12 cellular contexts compared by ENCODE assay signal in the genomic region with DNA sequence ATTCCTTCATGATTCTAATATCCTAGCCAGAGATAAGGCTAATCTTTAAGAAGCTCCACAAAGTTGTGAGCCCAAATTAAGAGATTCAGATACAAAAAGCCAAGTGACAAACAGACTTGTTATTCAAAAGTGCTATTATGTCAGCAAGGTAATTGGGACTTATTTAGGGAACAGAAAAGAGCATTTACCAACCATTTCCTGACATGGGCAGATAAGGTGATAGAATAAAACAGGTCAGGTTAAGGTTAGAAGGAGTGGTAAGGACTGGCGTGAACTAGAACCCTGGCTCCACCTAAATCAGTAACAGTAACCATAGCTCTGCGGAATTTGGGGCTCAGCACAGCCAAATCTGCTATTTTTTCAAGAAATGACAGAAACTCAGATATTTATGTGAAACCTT. TPM values are rescaled to one million over a fixed set of nuclear protein-coding genes. Genes with fewer than 3 reads are reported as not detected.
DNase-seq lines count a peak whose midpoint lies in the region; ATAC-seq, FAIRE-seq and TF ChIP-seq lines count a peak whose summit lies in the region.
"Had no signal": no experiment of that assay in that cellular context is flagged by ENCODE, and none has a peak within 500 bp of the region (broad histone marks: within the 10 kb centered on the region; RNA-seq: fewer than 3 reads in every experiment).

No MANE protein-coding gene starts in this region.

- H3K27ac ChIP-seq in CD8-positive, alpha-beta T cell (ENCODE audit: low read depth, low read length), result no peak overlapping the region
- H3K27ac ChIP-seq in K562 (ENCODE audit: extremely low read depth, low read depth, low read length), result peak overlapping the region; percentile 28; the same call in 1 of the 3 replicates
- H3K27ac ChIP-seq in neural progenitor cell, result no peak overlapping the region
- H3K27ac ChIP-seq: suprapubic skin had no signal

- no peak overlapping the region for H3K4me2 ChIP-seq in K562 (ENCODE audit: insufficient read depth, low read length)
- H3K4me2 ChIP-seq in neural progenitor cell, result no peak overlapping the region
- H3K4me2 ChIP-seq: SK-N-SH had no signal

- no TSS peak for BruUV-seq in K562 (replicated peaks; lab: Mats Ljungman, UMichigan)

- H2AFZ ChIP-seq in K562 (ENCODE audit: low read depth, low read length) (peak overlapping the region; percentile 61), neural progenitor cell (replicated peaks) (peak overlapping the region; percentile 77)

- H3K36me3 Mint-ChIP-seq in CD8-positive, alpha-beta T cell, result no peaks in the 10 kb centered on the region
- no peaks in the 10 kb centered on the region for H3K36me3 Mint-ChIP-seq in neural progenitor cell
- H3K36me3 Mint-ChIP-seq: brain had no signal

- H4K20me1 ChIP-seq in K562 (replicated peaks; ENCODE audit: control insufficient read depth, insufficient read depth, low read length) (no peaks in the 10 kb centered on the region), neural progenitor cell (ENCODE audit: low read depth) (no peaks in the 10 kb centered on the region)

- peaks cover 63% of the 10 kb centered on the region for H3K4me1 Mint-ChIP-seq in CD8-positive, alpha-beta T cell (ENCODE audit: low read depth)
- H3K4me1 Mint-ChIP-seq in neural progenitor cell, result peaks cover 7% of the 10 kb centered on the region

- H3K79me2 ChIP-seq in K562 (ENCODE audit: control insufficient read depth, insufficient read depth, low read length) (no peaks in the 10 kb centered on the region), neural progenitor cell (ENCODE audit: low read depth) (no peaks in the 10 kb centered on the region)

- H3K27me3 ChIP-seq in CD8-positive, alpha-beta T cell (ENCODE audit: insufficient read depth, low read length), result no peaks in the 10 kb centered on the region
- H3K27me3 ChIP-seq in K562 (ENCODE audit: control insufficient read depth in 2 of 2, insufficient read depth in 2 of 2, low read length in 2 of 2) (no peaks in the 10 kb centered on the region), neural progenitor cell (no peaks in the 10 kb centered on the region)
- H3K27me3 ChIP-seq: suprapubic skin had no signal

- peak overlapping the region; percentile 84 for H3K27ac Mint-ChIP-seq in CD8-positive, alpha-beta T cell
- no peak overlapping the region for H3K27ac Mint-ChIP-seq in neural progenitor cell

- TF ChIP-seq CTCF in CD8-positive, alpha-beta T cell (IDR thresholded peaks at IDR 0.05), result no peak
- TF ChIP-seq CTCF in K562 (IDR thresholded peaks at IDR 0.05 in 2 of 3, conservative IDR thresholded peaks at IDR 0.05 in 1 of 3; ENCODE audit: insufficient read depth in 2 of 3, low read depth in 1 of 3, low read length in 3 of 3) (no peak), neural progenitor cell (IDR thresholded peaks at IDR 0.05) (no peak)

- no peaks in the 10 kb centered on the region for H3K9me3 Mint-ChIP-seq in CD8-positive, alpha-beta T cell
- no peaks in the 10 kb centered on the region for H3K9me3 Mint-ChIP-seq in neural progenitor cell
- H3K9me3 Mint-ChIP-seq: brain had no signal

- H3F3A ChIP-seq in neural progenitor cell (ENCODE audit: low read depth), result no peaks in the 10 kb centered on the region

- no peak for DNase-seq in CD8-positive, alpha-beta T cell
- DNase-seq in NCI-H146 (lab: John Stamatoyannopoulos, UW), result peak; percentile 47
- DNase-seq in K562 (ENCODE audit: extremely low read depth in 1 of 4, low spot score in 3 of 4), result peak in 2 of 4 experiments; percentile 20 to 30
- DNase-seq in neural progenitor cell (ENCODE audit: low spot score), result no peak
- no peak for DNase-seq in stimulated activated CD4-positive, alpha-beta T cell treated with anti-CD3 and anti-CD28 coated beads, Interleukin-2, amount 100 ng/mL, for 48 hours
- no peak for DNase-seq in kidney tubule cell (ENCODE audit: low spot score)
- DNase-seq: SK-N-SH, small intestine had no signal

- ATAC-seq in CD8-positive, alpha-beta T cell, result no peak
- ATAC-seq in K562, result peak; percentile 31; the same call in 2 of the 3 replicates
- no peak for ATAC-seq in HG03432 (IDR thresholded peaks at IDR 0.05; ENCODE audit: unreplicated experiment)
- ATAC-seq in GM18867 (IDR thresholded peaks at IDR 0.05; ENCODE audit: unreplicated experiment), result no peak

- no peaks in the 10 kb centered on the region for H3K9me1 ChIP-seq in K562 (ENCODE audit: control insufficient read depth, insufficient read depth, low read length)

- CTCF ChIA-PET in CD8-positive, alpha-beta T cell (lab: Charles Lee), result interaction anchor here (1.1 to 3.0 kb wide), 3 partner anchors 10 to 405 kb away, joined by 3 to 12 read pairs (median 8); partner anchors contain the start of genes ERMP1 and PLGRKT
- CTCF ChIA-PET in K562 (lab: Yijun Ruan, JAX; ENCODE audit: low intra/inter-chr PET ratio), result no interaction called here

- H3K4me1 ChIP-seq in CD8-positive, alpha-beta T cell (ENCODE audit: insufficient read depth, low read length), result peaks cover 53% of the 10 kb centered on the region
- peaks cover 11 to 43% of the 10 kb centered on the region in 2 experiments; a peak in 4 of 5 replicates for H3K4me1 ChIP-seq in K562 (replicated peaks in 1 of 2; ENCODE audit: control insufficient read depth in 2 of 2, insufficient read depth in 2 of 2, low read length in 2 of 2)
- peaks cover 11% of the 10 kb centered on the region for H3K4me1 ChIP-seq in neural progenitor cell

- no peak for TF ChIP-seq EP300 in K562 (IDR thresholded peaks at IDR 0.05; ENCODE audit: low read length)

- no peak for TF ChIP-seq RAD21 in K562 (CRISPR knock-in tag; conservative IDR thresholded peaks at IDR 0.05 in 1 of 2, IDR thresholded peaks at IDR 0.05 in 1 of 2)

- no peaks in the 10 kb centered on the region for H3K9me3 ChIP-seq in CD8-positive, alpha-beta T cell (ENCODE audit: low read length)
- H3K9me3 ChIP-seq in K562 (replicated peaks; ENCODE audit: control insufficient read depth, insufficient read depth, low read depth, low read length) (no peaks in the 10 kb centered on the region; the same call in 1 of the 2 replicates), neural progenitor cell (ENCODE audit: low read depth) (no peaks in the 10 kb centered on the region)
- H3K9me3 ChIP-seq: SK-N-SH, suprapubic skin had no signal

- intact Hi-C loops in CD8-positive, alpha-beta T cell (cut with DNase I, micrococcal nuclease), result loop anchor here (1.0 to 10.0 kb wide), 5 partner anchors 10 to 914 kb away; partner anchors contain the start of genes ERMP1 (in 1 of the 2), KDM4C (in 1 of the 2), RIC1 (in 1 of the 2) and UHRF2 (in 1 of the 2)
- intact Hi-C loops in K562 (cut with micrococcal nuclease), result no loop called here

- POLR2A ChIA-PET in CD8-positive, alpha-beta T cell (lab: Charles Lee), result interaction anchor here (0.9 to 2.2 kb wide), 5 partner anchors 9 to 216 kb away, joined by 3 to 30 read pairs (median 5); partner anchors contain the start of gene ERMP1
- POLR2A ChIA-PET in K562 (lab: Yijun Ruan, JAX), result no interaction called here

- WGBS in K562 (ENCODE audit: insufficient coverage, low coverage, missing lambda C conversion rate), result 0% methylated on average over 2 of the region's 2 CpGs

- H3K4me3 Mint-ChIP-seq in CD8-positive, alpha-beta T cell, result peak overlapping the region; percentile 51
- H3K4me3 Mint-ChIP-seq in neural progenitor cell, result no peak overlapping the region
- H3K4me3 Mint-ChIP-seq: brain had no signal

- no peak for TF ChIP-seq POLR2A in K562 (conservative IDR thresholded peaks at IDR 0.05)

- H3K36me3 ChIP-seq in CD8-positive, alpha-beta T cell (ENCODE audit: insufficient read depth, low read length), result no peaks in the 10 kb centered on the region
- H3K36me3 ChIP-seq in K562 (ENCODE audit: control insufficient read depth, insufficient read depth, low read length), result no peaks in the 10 kb centered on the region
- no peaks in the 10 kb centered on the region for H3K36me3 ChIP-seq in neural progenitor cell
- H3K36me3 ChIP-seq: suprapubic skin had no signal

- H3K9ac ChIP-seq in K562 (ENCODE audit: insufficient read depth in 1 of 2, low read depth in 2 of 2, low read length in 2 of 2), result peak overlapping the region in 1 of 2 experiments; percentile 18; a peak in 1 of 4 replicates
- H3K9ac ChIP-seq in neural progenitor cell, result no peak overlapping the region
- H3K9ac ChIP-seq: SK-N-SH had no signal

- in situ Hi-C loops in K562 (cut with MboI), result no loop called here

- H3K4me3 ChIP-seq in CD8-positive, alpha-beta T cell (ENCODE audit: low read depth, low read length), result no peak overlapping the region
- H3K4me3 ChIP-seq in K562, result no peak overlapping the region
- H3K4me3 ChIP-seq in neural progenitor cell, result no peak overlapping the region
- H3K4me3 ChIP-seq: suprapubic skin had no signal

- peak; percentile 65 for FAIRE-seq in K562 (lab: Jason Lieb, UNC)
- FAIRE-seq: small intestine had no signal

- no peaks in the 10 kb centered on the region for H3K27me3 Mint-ChIP-seq in CD8-positive, alpha-beta T cell (ENCODE audit: low read depth)
- H3K27me3 Mint-ChIP-seq in neural progenitor cell (ENCODE audit: insufficient read depth, low read depth), result peaks cover 2% of the 10 kb centered on the region

RNA-seq across cellular contexts. Expression of gene ERMP1, which starts 10.0 kb away (rescaled TPM):
- total RNA-seq in CD8-positive, alpha-beta T cell, result 1 to 10 TPM; 5.2 to 7.9 TPM
- total RNA-seq in K562 (2011; cell fraction: chromatin; rRNA removed; ENCODE audit: low replicate concordance), result 33.3 and 50.1 TPM in 2 replicates
- total RNA-seq in K562 (2011; cell fraction: nucleolus; rRNA removed), result 21.5 and 22.9 TPM in 2 replicates
- 40.9 and 50.4 TPM in 2 replicates for total RNA-seq in K562 (2011; cell fraction: nucleoplasm; rRNA removed)
- total RNA-seq in K562 (2014; rRNA removed), result 8.5 and 9.4 TPM in 2 replicates
- total RNA-seq in K562 (2014; rRNA removed; fragmentation: Illumina TruSeq; extraction: Trizol), result 12.6 and 14.5 TPM in 2 replicates
- total RNA-seq in K562 (2015; rRNA removed; fragmentation: Illumina TruSeq; extraction: Trizol), result 15.7 and 17.7 TPM in 2 replicates
- 12.0 and 14.5 TPM in 2 replicates for total RNA-seq in K562 (2021)
- polyA plus RNA-seq in K562 (2011; rRNA removed), result 24.6 and 26.3 TPM in 2 replicates
- 8.6 and 21.4 TPM in 2 replicates for polyA plus RNA-seq in K562 (2011; cell fraction: cytosol; rRNA removed)
- polyA plus RNA-seq in K562 (2011; cell fraction: nucleus; rRNA removed), result 16.4 and 20.7 TPM in 2 replicates
- polyA plus RNA-seq in K562 (2012), result 12.3 and 25.2 TPM in 2 replicates
- polyA plus RNA-seq in K562 (2014; fragmentation: Illumina TruSeq; extraction: Trizol), result 11.1 and 12.9 TPM in 2 replicates
- 1 to 10 TPM; 2.5 to 4.6 TPM for polyA plus RNA-seq in K562 (2014; fragmentation: Nextera tagmentation; extraction: Ambion mirVana)
- polyA plus RNA-seq in K562 (2014; rRNA removed), result 7.1 and 8.3 TPM in 2 replicates
- polyA minus RNA-seq in K562 (2011; rRNA and poly(A)+ RNA removed), result 44.8 and 50.2 TPM in 2 replicates
- 21.6 and 22.4 TPM in 2 replicates for polyA minus RNA-seq in K562 (2011; cell fraction: cytosol; rRNA and poly(A)+ RNA removed)
- polyA minus RNA-seq in K562 (2011; cell fraction: nucleus; rRNA and poly(A)+ RNA removed), result 11.3 and 20.2 TPM in 2 replicates
- total RNA-seq in neural progenitor cell (ENCODE audit: low replicate concordance), result 19.8 and 25.5 TPM in 2 replicates

RNA-seq across cellular contexts. Expression of gene MLANA, which starts 47.8 kb away (rescaled TPM):
- total RNA-seq in CD8-positive, alpha-beta T cell, result not detected
- total RNA-seq in K562 (2011; cell fraction: chromatin; rRNA removed; ENCODE audit: low replicate concordance), result not detected in 2 replicates
- total RNA-seq in K562 (2011; cell fraction: nucleolus; rRNA removed), result not detected in 2 replicates
- not detected in 2 replicates for total RNA-seq in K562 (2011; cell fraction: nucleoplasm; rRNA removed)
- total RNA-seq in K562 (2014; rRNA removed) (not detected in 2 replicates), K562 (2014; rRNA removed; fragmentation: Illumina TruSeq; extraction: Trizol) (not detected in 2 replicates), K562 (2015; rRNA removed; fragmentation: Illumina TruSeq; extraction: Trizol) (not detected in 2 replicates), K562 (2021) (not detected in 2 replicates), neural progenitor cell (ENCODE audit: low replicate concordance) (not detected in 2 replicates)
- polyA plus RNA-seq in K562 (2011; rRNA removed) (not detected in 2 replicates), K562 (2014; fragmentation: Illumina TruSeq; extraction: Trizol) (not detected in 2 replicates), K562 (2014; fragmentation: Nextera tagmentation; extraction: Ambion mirVana) (not detected), K562 (2014; rRNA removed) (not detected in 2 replicates)
- polyA plus RNA-seq in K562 (2011; cell fraction: cytosol; rRNA removed), result not detected in 2 replicates
- polyA plus RNA-seq in K562 (2011; cell fraction: nucleus; rRNA removed), result not detected in 2 replicates
- polyA plus RNA-seq in K562 (2012), result 0.08 and 0.46 TPM in 2 replicates
- polyA minus RNA-seq in K562 (2011; rRNA and poly(A)+ RNA removed), result not detected in 2 replicates
- polyA minus RNA-seq in K562 (2011; cell fraction: cytosol; rRNA and poly(A)+ RNA removed), result not detected in 2 replicates
- not detected in 2 replicates for polyA minus RNA-seq in K562 (2011; cell fraction: nucleus; rRNA and poly(A)+ RNA removed)
- polyA plus RNA-seq: SK-N-SH, small intestine had no signal
